Comparison of ENCODE assay signal across 28 cellular contexts in the genomic region with DNA sequence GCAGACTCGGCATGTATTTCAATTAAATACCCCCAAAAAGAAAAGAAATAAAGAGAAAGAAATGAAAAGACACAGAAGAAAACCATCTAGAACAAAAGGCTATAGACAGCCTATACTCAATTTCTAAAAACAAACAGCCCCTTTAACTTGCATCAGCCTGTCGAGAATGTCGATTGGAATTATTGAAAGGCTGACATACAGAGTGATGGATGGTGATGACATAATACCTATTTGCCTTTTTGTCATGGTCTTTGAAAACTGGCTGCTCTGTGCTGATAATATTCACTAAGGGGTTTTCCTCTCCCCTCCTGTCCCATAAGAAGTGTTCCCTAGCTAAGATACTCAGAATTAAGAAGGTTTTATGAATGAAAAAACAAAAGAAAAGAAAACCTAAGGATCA.
DNase-seq lines count a peak whose midpoint lies in the region; TF ChIP-seq lines count a peak whose summit lies in the region.
"Had no signal": no experiment of that assay in that cellular context is flagged by ENCODE, and none has a peak within 500 bp of the region (broad histone marks: within the 10 kb centered on the region; RNA-seq: fewer than 3 reads in every experiment).

No MANE protein-coding gene starts in this region.

- no peaks in the 10 kb centered on the region for H3K36me3 Mint-ChIP-seq in MCF 10A (ENCODE audit: insufficient read depth, unreplicated experiment)
- H3K36me3 Mint-ChIP-seq: activated CD4-positive, alpha-beta memory T cell treated with anti-CD3 and anti-CD28 coated beads for 36 hours; CD8-positive, alpha-beta T cell had no signal

- H3K27me3 Mint-ChIP-seq in MCF 10A (ENCODE audit: insufficient read depth, unreplicated experiment), result peaks cover 31% of the 10 kb centered on the region
- H3K27me3 Mint-ChIP-seq: activated CD4-positive, alpha-beta memory T cell treated with anti-CD3 and anti-CD28 coated beads for 36 hours; B cell had no signal

- H4K20me1 ChIP-seq in smooth muscle cell (ENCODE audit: low read depth), result peaks cover 5% of the 10 kb centered on the region

- no peaks in the 10 kb centered on the region for H3K79me2 ChIP-seq in smooth muscle cell (ENCODE audit: low read depth)

- H3K36me3 ChIP-seq in endocrine pancreas (ENCODE audit: control insufficient read depth, insufficient read depth, low read length) (no peaks in the 10 kb centered on the region), smooth muscle cell (ENCODE audit: low read depth) (peaks cover 6% of the 10 kb centered on the region)
- H3K36me3 ChIP-seq: esophagus muscularis mucosa, HAP-1, left lung, neutrophil, prostate gland had no signal

- POLR2A ChIA-PET in MCF 10A (lab: Yijun Ruan, JAX), result interaction anchor here (0.6 kb wide), 1 partner anchor 72 kb away, joined by 3 read pairs; no protein-coding TSS in a partner anchor

- CTCF ChIA-PET in MCF 10A (lab: Yijun Ruan, JAX), result interaction anchor here (0.6 to 0.7 kb wide), 2 partner anchors 700 to 725 kb away, joined by 3 read pairs; no protein-coding TSS in a partner anchor

- H3K9me3 Mint-ChIP-seq in MCF 10A (ENCODE audit: unreplicated experiment), result no peaks in the 10 kb centered on the region
- H3K9me3 Mint-ChIP-seq: activated naive CD4-positive, alpha-beta T cell treated with anti-CD3 and anti-CD28 coated beads for 36 hours; CD8-positive, alpha-beta T cell had no signal

- no peak for TF ChIP-seq CTCF in smooth muscle cell (IDR thresholded peaks at IDR 0.05; ENCODE audit: borderline replicate concordance, insufficient read depth, poor library complexity, severe bottlenecking)
- TF ChIP-seq CTCF in MCF 10A (IDR thresholded peaks at IDR 0.05; ENCODE audit: unreplicated experiment), result no peak

- H3K4me3 Mint-ChIP-seq in MCF 10A (ENCODE audit: unreplicated experiment), result no peak overlapping the region
- H3K4me3 Mint-ChIP-seq: activated CD4-positive, alpha-beta memory T cell treated with anti-CD3 and anti-CD28 coated beads for 36 hours; activated naive CD4-positive, alpha-beta T cell treated with anti-CD3 and anti-CD28 coated beads for 36 hours; B cell; CD8-positive, alpha-beta T cell; T-helper 2 cell treated with Interferon-gamma antibody and Interleukin-4, amounts not matched to agents 5 μg/mL and 100 μg/mL, for 36 hours had no signal

- 69% methylated on average over 3 of the region's 3 CpGs for WGBS in smooth muscle cell (ENCODE audit: low lambda C conversion rate)

- H3K27ac Mint-ChIP-seq in MCF 10A (ENCODE audit: low read depth, unreplicated experiment), result no peak overlapping the region
- H3K27ac Mint-ChIP-seq: activated CD4-positive, alpha-beta memory T cell treated with anti-CD3 and anti-CD28 coated beads for 36 hours; activated naive CD4-positive, alpha-beta T cell treated with anti-CD3 and anti-CD28 coated beads for 36 hours; B cell; CD8-positive, alpha-beta T cell; T-helper 2 cell treated with Interferon-gamma antibody and Interleukin-4, amounts not matched to agents 5 μg/mL and 100 μg/mL, for 36 hours had no signal

- H3F3A ChIP-seq in smooth muscle cell (ENCODE audit: low read depth), result no peaks in the 10 kb centered on the region

- H2AFZ ChIP-seq in smooth muscle cell (ENCODE audit: low read depth), result no peak overlapping the region

- H3K9me3 ChIP-seq in endocrine pancreas (ENCODE audit: control insufficient read depth, low read length) (no peaks in the 10 kb centered on the region), smooth muscle cell (replicated peaks; ENCODE audit: low read depth) (no peaks in the 10 kb centered on the region)
- H3K9me3 ChIP-seq: esophagus muscularis mucosa, HAP-1, neutrophil, prostate gland had no signal

- DNase-seq in NCI-H748 (lab: John Stamatoyannopoulos, UW; ENCODE audit: unreplicated experiment) (peak; percentile 29), NCI-H748 treated with DMSO at 0.1 percent for 48 hours (lab: John Stamatoyannopoulos, UW) (no peak), NCI-H345 treated with DMSO at 0.1 percent for 48 hours (lab: John Stamatoyannopoulos, UW; ENCODE audit: unreplicated experiment) (peak; percentile 53), smooth muscle cell (lab: John Stamatoyannopoulos, UW; ENCODE audit: unreplicated experiment) (no peak), MCF 10A (ENCODE audit: unreplicated experiment) (no peak)
- DNase-seq in activated effector memory CD4-positive, alpha-beta T cell treated with anti-CD3 and anti-CD28 coated beads, Interleukin-2, amount 50 U/mL, for 16 hours, result no peak
- DNase-seq in stimulated activated CD4-positive, alpha-beta T cell treated with anti-CD3 and anti-CD28 coated beads, Interleukin-1b, Interleukin-23, amount 100 ng/mL, for 48 hours, result no peak
- DNase-seq: ACHN; activated CD4-positive, alpha-beta memory T cell treated with anti-CD3 and anti-CD28 coated beads for 36 hours; activated CD4-positive, CD25-positive, alpha-beta regulatory T cell treated with anti-CD3 and anti-CD28 coated beads, Interleukin-2, amount 50 U/mL, for 72 hours; activated naive CD4-positive, alpha-beta T cell treated with anti-CD3 and anti-CD28 coated beads for 36 hours; CD8-positive, alpha-beta T cell; central memory CD4-positive, alpha-beta T cell; foreskin fibroblast; head of caudate nucleus; left lung; mesenchymal stem cell; NCI-H1092 treated with DMSO at 0.1 percent for 48 hours; NCI-H510A treated with DMSO at 0.1 percent for 48 hours; stimulated activated CD4-positive, alpha-beta T cell treated with anti-CD3 and anti-CD28 coated beads, Interleukin-4, amount 100 ng/mL, for 4 hours; trophoblast cell had no signal

- H3K4me2 ChIP-seq in smooth muscle cell, result peak overlapping the region; percentile 44

- H3K27ac ChIP-seq in smooth muscle cell (ENCODE audit: low read depth), result no peak overlapping the region
- H3K27ac ChIP-seq: esophagus muscularis mucosa, left lung, neutrophil, prostate gland had no signal

- H3K27me3 ChIP-seq in endocrine pancreas (ENCODE audit: control insufficient read depth, insufficient read depth, low read length) (no peaks in the 10 kb centered on the region), smooth muscle cell (ENCODE audit: low read depth) (no peaks in the 10 kb centered on the region)
- H3K27me3 ChIP-seq: esophagus muscularis mucosa, left lung, neutrophil had no signal

- no peak overlapping the region for H3K9ac ChIP-seq in endocrine pancreas (ENCODE audit: control insufficient read depth, insufficient read depth, low read length)
- H3K9ac ChIP-seq in smooth muscle cell (ENCODE audit: low read depth), result no peak overlapping the region

- no TSS peak for BruUV-seq in MCF 10A (replicated peaks; lab: Mats Ljungman, UMichigan)

- intact Hi-C loops in MCF 10A (cut with micrococcal nuclease), result no loop called here

- no peaks in the 10 kb centered on the region for H3K4me1 Mint-ChIP-seq in MCF 10A (ENCODE audit: insufficient read depth, unreplicated experiment)
- H3K4me1 Mint-ChIP-seq: B cell had no signal

- H3K4me1 ChIP-seq in endocrine pancreas (ENCODE audit: control insufficient read depth, insufficient read depth, low read length) (peaks cover 16% of the 10 kb centered on the region), smooth muscle cell (ENCODE audit: low read depth) (peaks cover 10% of the 10 kb centered on the region)
- H3K4me1 ChIP-seq: esophagus muscularis mucosa, left lung, prostate gland had no signal

- H3K4me3 ChIP-seq in endocrine pancreas (ENCODE audit: control insufficient read depth, insufficient read depth, low read length), result peak overlapping the region; percentile 82
- no peak overlapping the region for H3K4me3 ChIP-seq in smooth muscle cell
- H3K4me3 ChIP-seq: esophagus muscularis mucosa, HAP-1, left lung, prostate gland had no signal

Comparison
In these comparisons a context has a peak if more than half of its experiments do, and no peak if none do; other contexts are left out.
1. DNase-seq: peak in NCI-H748 (single experiment) and NCI-H345 treated with DMSO at 0.1 percent for 48 hours (single experiment); none in NCI-H748 treated with DMSO at 0.1 percent for 48 hours (single experiment), smooth muscle cell (single experiment), activated effector memory CD4-positive, alpha-beta T cell treated with anti-CD3 and anti-CD28 coated beads, Interleukin-2, amount 50 U/mL, for 16 hours (single experiment), stimulated activated CD4-positive, alpha-beta T cell treated with anti-CD3 and anti-CD28 coated beads, Interleukin-1b, Interleukin-23, amount 100 ng/mL, for 48 hours (single experiment) and MCF 10A (single experiment).